3 cellular contexts compared by ENCODE assay signal in genomic region chr12:47813491-47814196, GRCh38.
TF ChIP-seq lines count a peak whose summit lies in the region.

No MANE protein-coding gene starts in this region.

TF ChIP-seq in A549, 52 proteins besides CTCF, POLR2A, EP300 and RAD21:
- TF ChIP-seq, protein P1, sequence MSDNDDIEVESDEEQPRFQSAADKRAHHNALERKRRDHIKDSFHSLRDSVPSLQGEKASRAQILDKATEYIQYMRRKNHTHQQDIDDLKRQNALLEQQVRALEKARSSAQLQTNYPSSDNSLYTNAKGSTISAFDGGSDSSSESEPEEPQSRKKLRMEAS (IDR thresholded peaks at IDR 0.05): 0 out of 2 replicates have a peak, but pooled peaks have one; percentile 3
- TF ChIP-seq CHD4 (IDR thresholded peaks at IDR 0.05; ENCODE audit: borderline replicate concordance): no peak

TF ChIP-seq in H1, 55 proteins besides CTCF, POLR2A, EP300 and RAD21:
- TF ChIP-seq RBBP5 (IDR thresholded peaks at IDR 0.05; ENCODE audit: borderline replicate concordance, low read depth, low read length) (peak; percentile 50; the same call in 1 of the 2 replicates), SP1 (IDR thresholded peaks at IDR 0.05; ENCODE audit: low read depth, low read length) (no peak), SUZ12 (IDR thresholded peaks at IDR 0.05; ENCODE audit: low read length) (no peak)

TF ChIP-seq in neural cell, 6 proteins besides CTCF, POLR2A, EP300 and RAD21:
- no peak for TF ChIP-seq MXI1 (conservative IDR thresholded peaks at IDR 0.05; ENCODE audit: poor library complexity, severe bottlenecking)
- no peak for TF ChIP-seq EZH2 (IDR thresholded peaks at IDR 0.05; ENCODE audit: borderline replicate concordance, insufficient read depth, low read length, poor library complexity, severe bottlenecking)
- no peak for TF ChIP-seq POLR2AphosphoS5 (IDR thresholded peaks at IDR 0.05)
- no peak for TF ChIP-seq TAF1 (IDR thresholded peaks at IDR 0.05; ENCODE audit: low read depth)
- no peak for TF ChIP-seq SMC3 (conservative IDR thresholded peaks at IDR 0.05; ENCODE audit: poor library complexity)
- TF ChIP-seq REST (IDR thresholded peaks at IDR 0.05; ENCODE audit: borderline replicate concordance): no peak
